1 cellular context compared by ENCODE assay signal in genomic region chr7:2886391-2886790, GRCh38.
TF ChIP-seq lines count a peak whose summit lies in the region.

No MANE protein-coding gene starts in this region.

TF ChIP-seq in HepG2, 621 proteins besides CTCF, POLR2A, EP300 and RAD21 (continued from another document):
- TF ChIP-seq THRA (CRISPR knock-in tag; IDR thresholded peaks at IDR 0.05; ENCODE audit: borderline replicate concordance) (no peak), ZNF34 (CRISPR knock-in tag; IDR thresholded peaks at IDR 0.05; ENCODE audit: borderline replicate concordance) (no peak), ZNF564 (CRISPR knock-in tag; IDR thresholded peaks at IDR 0.05) (no peak), ZNF569 (CRISPR knock-in tag; IDR thresholded peaks at IDR 0.05; ENCODE audit: borderline replicate concordance) (no peak), ZFP41 (CRISPR knock-in tag; IDR thresholded peaks at IDR 0.05; ENCODE audit: borderline replicate concordance) (no peak)
TF ChIP-seq in HepG2: peak in this region for 0.
